In the genomic region with DNA sequence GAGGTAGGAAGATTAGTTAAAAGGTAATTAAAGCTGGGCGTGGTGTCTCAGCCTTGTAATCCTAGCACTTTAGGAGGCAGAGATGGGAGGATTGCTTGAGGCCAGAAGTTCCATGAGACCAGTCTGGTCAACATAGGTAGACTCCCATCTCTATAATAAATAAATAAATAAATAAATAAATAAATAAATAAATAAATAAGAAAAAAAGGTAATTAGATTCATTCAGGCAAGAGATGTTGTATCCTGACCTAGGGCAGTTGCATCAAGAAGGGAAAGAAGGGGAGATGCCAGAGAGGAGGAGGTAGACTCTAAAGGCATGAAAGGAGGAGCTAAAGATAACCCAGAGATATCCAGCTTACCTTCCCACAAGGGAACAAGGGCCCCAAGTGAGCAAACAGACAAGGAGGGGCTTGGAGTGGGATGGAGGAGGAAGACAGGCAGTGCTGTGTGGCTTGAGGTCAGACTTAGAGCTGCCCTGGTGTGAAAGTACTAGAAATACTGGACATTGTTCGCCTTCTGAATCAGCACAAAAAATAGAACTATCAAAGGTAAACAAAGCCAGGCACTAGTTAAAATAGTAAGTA, we compare ENCODE assay signal across 23 cellular contexts.
"Had no signal": no experiment of that assay in that cellular context is flagged by ENCODE, and none has a peak within 500 bp of the region (broad histone marks: within the 10 kb centered on the region; RNA-seq: fewer than 3 reads in every experiment).

No MANE protein-coding gene starts in this region.

- H3K4me3 Mint-ChIP-seq: activated B cell treated with CpG ODN at 0.5 μM for 24 hours; activated CD4-positive, alpha-beta T cell treated with anti-CD3 and anti-CD28 coated beads, Interleukin-2, amount 10 ng/mL, durations not matched to agents 24 days and 14 days; activated CD8-positive, alpha-beta memory T cell treated with anti-CD3 and anti-CD28 coated beads, Interleukin-2, amount 10 ng/mL, durations not matched to agents 7 days and 5 days; activated naive CD4-positive, alpha-beta T cell treated with anti-CD3 and anti-CD28 coated beads for 36 hours; activated naive CD8-positive, alpha-beta T cell; activated T-cell treated with anti-CD3 and anti-CD28 coated beads, Interleukin-2, amount 50 U/mL, for 24 hours; activated T-helper 1 cell treated with anti-CD3 and anti-CD28 coated beads, Interleukin-12 subunit alpha, Interleukin-12 subunit beta, Interleukin-2, Interleukin-4 antibody, amounts not matched to agents 30 ng/mL and 10 ng/mL and 1 ng/mL, durations not matched to agents 14 hours and 24 hours and 36 hours; T-helper 17 cell had no signal

- DNase-seq: activated B cell treated with CpG ODN at 0.5 μM for 24 hours; activated CD4-positive, alpha-beta T cell treated with anti-CD3 and anti-CD28 coated beads for 1 hour; activated CD4-positive, alpha-beta T cell treated with anti-CD3 and anti-CD28 coated beads, Interleukin-2, amount 10 ng/mL, durations not matched to agents 24 days and 14 days; activated CD4-positive, alpha-beta T cell treated with anti-CD3 and anti-CD28 coated beads, Interleukin-2, amount 50 U/mL, for 48 hours; activated CD8-positive, alpha-beta memory T cell treated with anti-CD3 and anti-CD28 coated beads, Interleukin-2, amount 10 ng/mL, durations not matched to agents 7 days and 5 days; activated gamma-delta T cell; activated naive CD4-positive, alpha-beta T cell treated with anti-CD3 and anti-CD28 coated beads for 36 hours; activated T-cell treated with anti-CD3 and anti-CD28 coated beads, Interleukin-2, amount 50 U/mL, for 24 hours; cerebellar nuclear complex; Karpas-422; MM.1S; NCI-H1105; NCI-H1436; NCI-H1694 treated with DMSO at 0.1 percent for 48 hours; NCI-H2029 treated with DMSO at 0.1 percent for 48 hours; NCI-H446; NCI-H524; NCI-H748 treated with DMSO at 0.1 percent for 48 hours; SIG-M5; T-helper 17 cell; T-helper 9 cell had no signal

- H3K36me3 Mint-ChIP-seq: activated CD8-positive, alpha-beta memory T cell treated with anti-CD3 and anti-CD28 coated beads, Interleukin-2, amount 10 ng/mL, durations not matched to agents 7 days and 5 days; activated naive CD8-positive, alpha-beta T cell had no signal

- H3K4me1 Mint-ChIP-seq: activated B cell treated with CpG ODN at 0.5 μM for 24 hours had no signal

- H3K27ac Mint-ChIP-seq: activated B cell treated with CpG ODN at 0.5 μM for 24 hours; activated CD4-positive, alpha-beta T cell treated with anti-CD3 and anti-CD28 coated beads, Interleukin-2, amount 10 ng/mL, durations not matched to agents 24 days and 14 days; activated CD8-positive, alpha-beta memory T cell treated with anti-CD3 and anti-CD28 coated beads, Interleukin-2, amount 10 ng/mL, durations not matched to agents 7 days and 5 days; activated naive CD4-positive, alpha-beta T cell treated with anti-CD3 and anti-CD28 coated beads for 36 hours; activated naive CD8-positive, alpha-beta T cell; activated T-cell treated with anti-CD3 and anti-CD28 coated beads, Interleukin-2, amount 50 U/mL, for 24 hours; activated T-helper 1 cell treated with anti-CD3 and anti-CD28 coated beads, Interleukin-12 subunit alpha, Interleukin-12 subunit beta, Interleukin-2, Interleukin-4 antibody, amounts not matched to agents 30 ng/mL and 10 ng/mL and 1 ng/mL, durations not matched to agents 14 hours and 24 hours and 36 hours; T-helper 17 cell had no signal

- H3K27me3 Mint-ChIP-seq: activated naive CD8-positive, alpha-beta T cell had no signal

- H3K9me3 Mint-ChIP-seq: activated B cell treated with CpG ODN at 0.5 μM for 24 hours; activated CD4-positive, alpha-beta T cell treated with anti-CD3 and anti-CD28 coated beads, Interleukin-2, amount 10 ng/mL, durations not matched to agents 24 days and 14 days; activated naive CD4-positive, alpha-beta T cell treated with anti-CD3 and anti-CD28 coated beads for 36 hours; activated T-cell treated with anti-CD3 and anti-CD28 coated beads, Interleukin-2, amount 50 U/mL, for 24 hours; activated T-helper 1 cell treated with anti-CD3 and anti-CD28 coated beads, Interleukin-12 subunit alpha, Interleukin-12 subunit beta, Interleukin-2, Interleukin-4 antibody, amounts not matched to agents 30 ng/mL and 10 ng/mL and 1 ng/mL, durations not matched to agents 14 hours and 24 hours and 36 hours had no signal

- ATAC-seq: activated CD8-positive, alpha-beta memory T cell treated with anti-CD3 and anti-CD28 coated beads, Interleukin-2, amount 10 ng/mL, durations not matched to agents 7 days and 5 days; T-helper 17 cell had no signal
